Comparison of ENCODE assay signal across 8 cellular contexts in the genomic region with DNA sequence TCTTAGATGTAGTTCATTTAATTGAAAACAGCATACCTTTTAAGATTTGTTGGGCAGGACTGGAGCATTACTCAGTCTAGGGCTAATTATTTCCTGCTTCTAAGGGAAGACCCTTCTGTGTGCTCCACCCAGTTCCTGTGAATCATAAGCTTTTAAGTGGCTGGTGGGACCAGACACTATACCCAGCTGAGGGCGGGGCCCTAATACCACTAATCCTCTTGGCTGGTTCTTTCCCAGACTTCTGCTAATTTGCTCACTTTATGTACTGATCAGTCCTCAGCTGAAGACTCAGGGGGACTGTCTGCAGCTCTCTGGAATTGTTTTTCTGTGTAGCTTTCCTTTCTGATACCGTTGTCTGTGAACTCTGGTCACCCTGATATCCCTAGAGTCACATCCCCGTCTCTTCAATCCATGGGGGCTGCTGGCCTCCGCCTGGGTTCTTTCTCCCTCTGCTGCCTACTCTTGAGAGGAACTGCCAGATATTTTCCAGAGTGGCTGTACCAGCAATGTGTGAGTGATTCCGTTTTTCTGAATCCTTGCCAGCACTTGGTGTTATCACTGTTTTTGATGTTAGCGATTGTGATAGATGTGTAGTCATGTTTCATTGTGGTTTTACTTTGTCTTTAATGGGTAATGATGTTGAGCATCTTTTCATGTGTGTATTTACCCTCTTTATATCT. TPM values are rescaled to one million over a fixed set of nuclear protein-coding genes. Genes with fewer than 3 reads are reported as not detected.
A peak's percentile ranks its signal among the peaks of the same experiment; 100 is the strongest.
DNase-seq lines count a peak whose midpoint lies in the region; TF ChIP-seq lines count a peak whose summit lies in the region.

No MANE protein-coding gene starts in this region.

- intact Hi-C loops in CD14-positive monocyte (cut with micrococcal nuclease), result no loop called here

- H3K9me3 Mint-ChIP-seq in CD14-positive monocyte, result no peaks in the 10 kb centered on the region

- H3K27ac Mint-ChIP-seq in CD14-positive monocyte, result peak overlapping the region; percentile 47 to 73 (median 62)

- no peak overlapping the region for H3K4me3 Mint-ChIP-seq in CD14-positive monocyte

- peaks cover 10% of the 10 kb centered on the region for H3K4me1 Mint-ChIP-seq in CD14-positive monocyte

- H3K36me3 Mint-ChIP-seq in CD14-positive monocyte, result peaks cover 65 to 89% of the 10 kb centered on the region in 2 donors

- no peak overlapping the region for H3K4me3 ChIP-seq in fibroblast of pulmonary artery (replicated peaks; ENCODE audit: low read depth, low read length)

- H3K27me3 Mint-ChIP-seq in CD14-positive monocyte (ENCODE audit: low read depth in 3 of 3), result peaks cover 0 to 1% (median 0%) of the 10 kb centered on the region in 3 donors

- DNase-seq in CD14-positive monocyte (ENCODE audit: low spot score), result peak; percentile 51
- peak; percentile 96 to 97 for DNase-seq in NCI-H524 (lab: John Stamatoyannopoulos, UW)
- DNase-seq in activated CD8-positive, alpha-beta memory T cell treated with anti-CD3 and anti-CD28 coated beads, Interleukin-2, amount 50 U/mL, for 1 hour (ENCODE audit: extremely low read depth), result peak; percentile 37
- DNase-seq in fibroblast of pulmonary artery (ENCODE audit: low read depth), result peak; percentile 60
- DNase-seq in stimulated activated CD4-positive, alpha-beta T cell treated with anti-CD3 and anti-CD28 coated beads, Interleukin-2, amount 100 ng/mL, for 4 hours (ENCODE audit: low read depth), result peak; percentile 43
- no peak for DNase-seq in NCI-H1092 treated with DMSO at 0.1 percent for 48 hours (lab: John Stamatoyannopoulos, UW)
- no peak for DNase-seq in C1 segment of cervical spinal cord (lab: John Stamatoyannopoulos, UW)
- no peak for DNase-seq in DMS114 treated with DMSO at 0.1 percent for 48 hours (lab: John Stamatoyannopoulos, UW; ENCODE audit: unreplicated experiment)

- no peak for TF ChIP-seq CTCF in CD14-positive monocyte (IDR thresholded peaks at IDR 0.05)
- no peak for TF ChIP-seq CTCF in fibroblast of pulmonary artery (IDR thresholded peaks at IDR 0.05; ENCODE audit: low read length, missing control alignments)

RNA-seq across cellular contexts. Expression of a gene that starts 35.1 kb away (rescaled TPM):
- polyA plus RNA-seq in CD14-positive monocyte, result 10 to 100 TPM; 23.8 to 24.8 TPM

RNA-seq across cellular contexts. Expression of a gene that starts 35.9 kb away (rescaled TPM):
- 100 to 1,000 TPM; 124 to 125 TPM for polyA plus RNA-seq in CD14-positive monocyte

RNA-seq across cellular contexts. Expression of a gene that starts 46.3 kb away (rescaled TPM):
- 10 to 100 TPM; 56.5 to 71.3 TPM for polyA plus RNA-seq in CD14-positive monocyte

RNA-seq across cellular contexts. Expression of a gene that starts 46.6 kb away (rescaled TPM):
- polyA plus RNA-seq in CD14-positive monocyte, result 10 to 100 TPM; 24.6 to 26.2 TPM

Comparison
In these comparisons a context has a peak if more than half of its experiments do, and no peak if none do; other contexts are left out.
1. DNase-seq: peak in CD14-positive monocyte (single experiment), NCI-H524 (2 of 2), activated CD8-positive, alpha-beta memory T cell treated with anti-CD3 and anti-CD28 coated beads, Interleukin-2, amount 50 U/mL, for 1 hour (single experiment), fibroblast of pulmonary artery (single experiment) and stimulated activated CD4-positive, alpha-beta T cell treated with anti-CD3 and anti-CD28 coated beads, Interleukin-2, amount 100 ng/mL, for 4 hours (single experiment); none in NCI-H1092 treated with DMSO at 0.1 percent for 48 hours (single experiment), C1 segment of cervical spinal cord (0 of 14) and DMS114 treated with DMSO at 0.1 percent for 48 hours (single experiment).